Comparison of ENCODE assay signal across 14 cellular contexts in the genomic region with DNA sequence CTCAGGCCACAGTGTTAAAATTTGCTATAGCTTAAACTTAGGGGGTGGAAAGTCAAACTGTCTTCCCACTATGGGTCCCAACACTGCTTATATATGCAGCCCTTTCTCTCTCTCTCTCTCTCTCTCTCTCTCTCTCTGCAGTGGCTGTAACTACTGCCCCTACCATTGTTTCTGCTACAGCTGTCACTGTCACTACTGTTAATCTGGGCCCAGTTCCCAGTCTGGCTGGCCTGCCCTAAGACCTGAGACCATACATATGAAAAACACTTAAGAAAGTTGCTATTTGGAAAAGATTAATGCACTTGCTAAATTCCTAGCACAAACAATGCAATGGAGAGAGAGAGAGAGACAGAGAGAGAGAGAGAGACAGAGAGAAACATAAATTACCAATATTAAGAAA.
"Had no signal": no experiment of that assay in that cellular context is flagged by ENCODE, and none has a peak within 500 bp of the region (broad histone marks: within the 10 kb centered on the region; RNA-seq: fewer than 3 reads in every experiment).

No MANE protein-coding gene starts in this region.

- H3K9me3 ChIP-seq: breast epithelium, esophagus squamous epithelium, heart left ventricle, pancreas, thyroid gland had no signal

- DNase-seq: activated CD4-positive, alpha-beta memory T cell treated with anti-CD3 and anti-CD28 coated beads, Interleukin-2, amount 10 ng/mL, durations not matched to agents 7 days and 5 days; activated CD4-positive, alpha-beta T cell treated with anti-CD3 and anti-CD28 coated beads for 36 hours; activated gamma-delta T cell; activated naive CD8-positive, alpha-beta T cell treated with anti-CD3 and anti-CD28 coated beads for 36 hours; activated T-cell treated with anti-CD3 and anti-CD28 coated beads, Interleukin-2, amount 50 U/mL, for 48 hours; esophagus squamous epithelium; foreskin keratinocyte; heart left ventricle; pancreas; retina; thyroid gland had no signal

- H3K4me3 ChIP-seq: breast epithelium, esophagus squamous epithelium, heart left ventricle, pancreas, thyroid gland had no signal

- H3K4me1 Mint-ChIP-seq: activated CD4-positive, alpha-beta memory T cell treated with anti-CD3 and anti-CD28 coated beads, Interleukin-2, amount 10 ng/mL, durations not matched to agents 7 days and 5 days; activated CD4-positive, alpha-beta T cell treated with anti-CD3 and anti-CD28 coated beads for 36 hours; activated naive CD8-positive, alpha-beta T cell treated with anti-CD3 and anti-CD28 coated beads for 36 hours; memory B cell had no signal

- H3K4me3 Mint-ChIP-seq: activated CD4-positive, alpha-beta memory T cell treated with anti-CD3 and anti-CD28 coated beads, Interleukin-2, amount 10 ng/mL, durations not matched to agents 7 days and 5 days; activated CD4-positive, alpha-beta T cell treated with anti-CD3 and anti-CD28 coated beads for 36 hours; activated naive CD8-positive, alpha-beta T cell treated with anti-CD3 and anti-CD28 coated beads for 36 hours; memory B cell; neural crest cell had no signal

- H3K36me3 ChIP-seq: breast epithelium, esophagus squamous epithelium, heart left ventricle, pancreas, thyroid gland had no signal

- H3K4me1 ChIP-seq: breast epithelium, esophagus squamous epithelium, foreskin keratinocyte, heart left ventricle, pancreas, thyroid gland had no signal

- H3K9me3 Mint-ChIP-seq: activated CD4-positive, alpha-beta memory T cell treated with anti-CD3 and anti-CD28 coated beads, Interleukin-2, amount 10 ng/mL, durations not matched to agents 7 days and 5 days; activated naive CD8-positive, alpha-beta T cell treated with anti-CD3 and anti-CD28 coated beads for 36 hours; neural crest cell had no signal

- H3K36me3 Mint-ChIP-seq: activated naive CD8-positive, alpha-beta T cell treated with anti-CD3 and anti-CD28 coated beads for 36 hours; memory B cell had no signal

- H3K27me3 Mint-ChIP-seq: activated CD4-positive, alpha-beta memory T cell treated with anti-CD3 and anti-CD28 coated beads, Interleukin-2, amount 10 ng/mL, durations not matched to agents 7 days and 5 days; activated CD4-positive, alpha-beta T cell treated with anti-CD3 and anti-CD28 coated beads for 36 hours; activated naive CD8-positive, alpha-beta T cell treated with anti-CD3 and anti-CD28 coated beads for 36 hours; memory B cell had no signal

- H3K27ac Mint-ChIP-seq: activated CD4-positive, alpha-beta memory T cell treated with anti-CD3 and anti-CD28 coated beads, Interleukin-2, amount 10 ng/mL, durations not matched to agents 7 days and 5 days; activated CD4-positive, alpha-beta T cell treated with anti-CD3 and anti-CD28 coated beads for 36 hours; activated naive CD8-positive, alpha-beta T cell treated with anti-CD3 and anti-CD28 coated beads for 36 hours; memory B cell had no signal

- H3K27ac ChIP-seq: breast epithelium, esophagus squamous epithelium, foreskin keratinocyte, heart left ventricle, pancreas, thyroid gland had no signal

- H3K27me3 ChIP-seq: breast epithelium, esophagus squamous epithelium, foreskin keratinocyte, heart left ventricle, pancreas, thyroid gland had no signal

- FAIRE-seq: pancreas had no signal
